In the genomic region with DNA sequence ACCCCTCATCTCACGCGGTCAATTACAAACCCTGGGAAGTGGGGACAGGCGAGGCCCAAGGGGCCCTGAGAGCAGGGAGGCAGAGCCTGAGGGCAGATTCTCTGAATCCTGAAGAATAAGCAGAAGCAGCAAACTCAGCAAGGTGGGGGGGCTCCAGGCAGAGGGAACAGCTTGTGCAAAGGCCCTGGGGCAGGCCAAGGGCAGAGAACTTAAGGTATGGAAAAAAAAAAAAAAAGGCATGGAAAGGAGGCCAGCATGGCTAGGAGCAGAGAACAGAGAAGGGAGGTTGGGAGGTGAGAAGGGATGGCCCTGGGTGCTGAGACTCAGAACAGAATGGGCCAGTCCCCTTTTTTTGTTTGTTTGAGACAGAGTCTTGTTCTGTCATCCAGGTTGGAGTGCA, we compare ENCODE assay signal across 1 cellular context.
TF ChIP-seq lines count a peak whose summit lies in the region.

No MANE protein-coding gene starts in this region.

TF ChIP-seq in K562, 482 proteins besides CTCF, POLR2A, EP300 and RAD21 (continued from another document):
- TF ChIP-seq ILK (tag; IDR thresholded peaks at IDR 0.05; ENCODE audit: borderline replicate concordance, low read depth) (no peak), FOXA3 (CRISPR knock-in tag; conservative IDR thresholded peaks at IDR 0.05 in 1 of 2, IDR thresholded peaks at IDR 0.05 in 1 of 2) (no peak), NFE2 (IDR thresholded peaks at IDR 0.05; ENCODE audit: low read depth) (no peak), MBD2 (IDR thresholded peaks at IDR 0.05; ENCODE audit: borderline replicate concordance, low read depth) (no peak), ZNF707 (CRISPR knock-in tag; conservative IDR thresholded peaks at IDR 0.05) (no peak), NCOA4 (IDR thresholded peaks at IDR 0.05; ENCODE audit: partially characterized antibody) (no peak)
- TF ChIP-seq, protein P1, sequence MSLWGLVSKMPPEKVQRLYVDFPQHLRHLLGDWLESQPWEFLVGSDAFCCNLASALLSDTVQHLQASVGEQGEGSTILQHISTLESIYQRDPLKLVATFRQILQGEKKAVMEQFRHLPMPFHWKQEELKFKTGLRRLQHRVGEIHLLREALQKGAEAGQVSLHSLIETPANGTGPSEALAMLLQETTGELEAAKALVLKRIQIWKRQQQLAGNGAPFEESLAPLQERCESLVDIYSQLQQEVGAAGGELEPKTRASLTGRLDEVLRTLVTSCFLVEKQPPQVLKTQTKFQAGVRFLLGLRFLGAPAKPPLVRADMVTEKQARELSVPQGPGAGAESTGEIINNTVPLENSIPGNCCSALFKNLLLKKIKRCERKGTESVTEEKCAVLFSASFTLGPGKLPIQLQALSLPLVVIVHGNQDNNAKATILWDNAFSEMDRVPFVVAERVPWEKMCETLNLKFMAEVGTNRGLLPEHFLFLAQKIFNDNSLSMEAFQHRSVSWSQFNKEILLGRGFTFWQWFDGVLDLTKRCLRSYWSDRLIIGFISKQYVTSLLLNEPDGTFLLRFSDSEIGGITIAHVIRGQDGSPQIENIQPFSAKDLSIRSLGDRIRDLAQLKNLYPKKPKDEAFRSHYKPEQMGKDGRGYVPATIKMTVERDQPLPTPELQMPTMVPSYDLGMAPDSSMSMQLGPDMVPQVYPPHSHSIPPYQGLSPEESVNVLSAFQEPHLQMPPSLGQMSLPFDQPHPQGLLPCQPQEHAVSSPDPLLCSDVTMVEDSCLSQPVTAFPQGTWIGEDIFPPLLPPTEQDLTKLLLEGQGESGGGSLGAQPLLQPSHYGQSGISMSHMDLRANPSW (CRISPR knock-in tag; IDR thresholded peaks at IDR 0.05), result no peak
- TF ChIP-seq, protein P2, sequence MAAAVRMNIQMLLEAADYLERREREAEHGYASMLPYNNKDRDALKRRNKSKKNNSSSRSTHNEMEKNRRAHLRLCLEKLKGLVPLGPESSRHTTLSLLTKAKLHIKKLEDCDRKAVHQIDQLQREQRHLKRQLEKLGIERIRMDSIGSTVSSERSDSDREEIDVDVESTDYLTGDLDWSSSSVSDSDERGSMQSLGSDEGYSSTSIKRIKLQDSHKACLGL (CRISPR knock-in tag; IDR thresholded peaks at IDR 0.05; ENCODE audit: borderline replicate concordance, poor library complexity, severe bottlenecking), result no peak
- TF ChIP-seq, protein P3, sequence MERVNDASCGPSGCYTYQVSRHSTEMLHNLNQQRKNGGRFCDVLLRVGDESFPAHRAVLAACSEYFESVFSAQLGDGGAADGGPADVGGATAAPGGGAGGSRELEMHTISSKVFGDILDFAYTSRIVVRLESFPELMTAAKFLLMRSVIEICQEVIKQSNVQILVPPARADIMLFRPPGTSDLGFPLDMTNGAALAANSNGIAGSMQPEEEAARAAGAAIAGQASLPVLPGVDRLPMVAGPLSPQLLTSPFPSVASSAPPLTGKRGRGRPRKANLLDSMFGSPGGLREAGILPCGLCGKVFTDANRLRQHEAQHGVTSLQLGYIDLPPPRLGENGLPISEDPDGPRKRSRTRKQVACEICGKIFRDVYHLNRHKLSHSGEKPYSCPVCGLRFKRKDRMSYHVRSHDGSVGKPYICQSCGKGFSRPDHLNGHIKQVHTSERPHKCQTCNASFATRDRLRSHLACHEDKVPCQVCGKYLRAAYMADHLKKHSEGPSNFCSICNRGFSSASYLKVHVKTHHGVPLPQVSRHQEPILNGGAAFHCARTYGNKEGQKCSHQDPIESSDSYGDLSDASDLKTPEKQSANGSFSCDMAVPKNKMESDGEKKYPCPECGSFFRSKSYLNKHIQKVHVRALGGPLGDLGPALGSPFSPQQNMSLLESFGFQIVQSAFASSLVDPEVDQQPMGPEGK (CRISPR knock-in tag; IDR thresholded peaks at IDR 0.05; ENCODE audit: borderline replicate concordance), result no peak
